In the genomic region with DNA sequence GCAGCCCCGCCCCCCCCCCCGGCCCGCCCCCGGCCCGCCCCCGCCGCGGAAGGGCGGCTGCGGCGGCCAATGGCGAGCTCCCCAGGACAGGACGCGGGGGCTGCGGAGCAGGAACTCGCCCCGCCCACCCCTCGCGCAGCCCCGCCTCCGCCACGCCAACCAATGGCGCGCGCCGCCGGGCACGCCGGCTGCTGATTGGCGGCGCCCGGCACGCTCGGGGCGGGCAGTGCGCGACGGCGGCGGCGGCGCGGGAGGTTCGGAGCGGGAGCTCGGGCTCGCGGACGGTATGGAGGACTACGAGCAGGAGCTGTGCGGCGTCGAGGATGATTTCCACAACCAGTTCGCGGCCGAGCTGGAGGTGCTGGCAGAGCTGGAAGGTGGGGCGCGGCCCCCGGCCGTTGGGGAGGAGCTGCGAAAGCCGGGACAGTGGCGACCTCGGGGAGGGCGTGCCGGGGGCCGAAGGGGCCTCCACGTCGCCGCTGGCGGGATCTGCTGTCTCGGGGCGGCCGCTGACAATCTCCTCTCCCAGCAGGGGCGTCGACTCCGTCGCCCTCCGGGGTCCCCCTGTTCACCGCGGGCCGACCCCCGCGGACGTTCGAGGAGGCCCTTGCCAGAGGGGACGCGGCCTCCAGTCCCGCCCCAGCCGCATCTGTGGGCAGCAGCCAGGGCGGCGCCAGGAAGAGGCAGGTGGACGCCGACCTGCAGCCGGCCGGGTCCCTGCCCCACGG, we compare ENCODE assay signal across 8 cellular contexts. TPM values are rescaled to one million over a fixed set of nuclear protein-coding genes. Genes with fewer than 3 reads are reported as not detected.
A peak's percentile ranks its signal among the peaks of the same experiment; 100 is the strongest.
DNase-seq lines count a peak whose midpoint lies in the region; ATAC-seq and TF ChIP-seq lines count a peak whose summit lies in the region.

Gene CHTF18, plus strand, starts transcription at position 222 of the 728 bp plus-strand sequence. Its CDS starts 65 bp downstream, at position 287.

- peaks cover 7% of the 10 kb centered on the region for H3K36me3 Mint-ChIP-seq in progenitor cell of endocrine pancreas (ENCODE audit: insufficient read depth)

- DNase-seq in GM13977 (ENCODE audit: low spot score), result peak; percentile 100
- peak; percentile 38 for DNase-seq in NCI-H1694 (lab: John Stamatoyannopoulos, UW)
- peak; percentile 88 to 96 (median 94) for DNase-seq in T-helper 2 cell
- DNase-seq in left ventricle myocardium inferior, result peak; percentile 93
- peak; percentile 92 for DNase-seq in progenitor cell of endocrine pancreas (ENCODE audit: low spot score, unreplicated experiment)
- peak; percentile 92 for DNase-seq in ureter (ENCODE audit: low spot score)

- peak within 1 kb of the TSS; percentile 62 for H3K27ac Mint-ChIP-seq in progenitor cell of endocrine pancreas

- H3K9me3 ChIP-seq in left ventricle myocardium inferior (replicated peaks), result no peaks in the 10 kb centered on the region

- H3K27me3 ChIP-seq in left ventricle myocardium inferior (ENCODE audit: low read depth), result peaks cover 2% of the 10 kb centered on the region

- peaks cover 30% of the 10 kb centered on the region for H3K4me1 ChIP-seq in left ventricle myocardium inferior

- in situ Hi-C loops in GM13977 (cut with MboI; ENCODE audit: low pct_unique_long_range_greater_than_20kb, low sequenced_read_pairs, unreplicated experiment), result loop anchor here (5.0 kb wide), 1 partner anchor 76 kb away; no protein-coding TSS in a partner anchor

- TF ChIP-seq CTCF in GM13977 (IDR thresholded peaks at IDR 0.05; ENCODE audit: extremely low read depth, insufficient read depth, missing control alignments) (no peak), left ventricle myocardium inferior (IDR thresholded peaks at IDR 0.05; ENCODE audit: borderline replicate concordance) (no peak), progenitor cell of endocrine pancreas (IDR thresholded peaks at IDR 0.05; ENCODE audit: unreplicated experiment) (no peak)

- ATAC-seq in HG02884 (IDR thresholded peaks at IDR 0.05; ENCODE audit: unreplicated experiment), result peak; percentile 71

- H3K27me3 Mint-ChIP-seq in progenitor cell of endocrine pancreas, result no peaks in the 10 kb centered on the region

- peak within 1 kb of the TSS; percentile 84 for H3K4me3 Mint-ChIP-seq in progenitor cell of endocrine pancreas (ENCODE audit: low read depth)

- peaks cover 8% of the 10 kb centered on the region for H3K36me3 ChIP-seq in left ventricle myocardium inferior

- H3K27ac ChIP-seq in angular gyrus (ENCODE audit: low read depth, low read length) (peak within 1 kb of the TSS; percentile 55), left ventricle myocardium inferior (replicated peaks) (peak within 1 kb of the TSS; percentile 85)

- H3K4me1 Mint-ChIP-seq in progenitor cell of endocrine pancreas (ENCODE audit: low read depth), result no peaks in the 10 kb centered on the region

- no peaks in the 10 kb centered on the region for H3K9me3 Mint-ChIP-seq in progenitor cell of endocrine pancreas (ENCODE audit: low read depth)

- peak within 1 kb of the TSS; percentile 99 for H3K4me3 ChIP-seq in left ventricle myocardium inferior

- intact Hi-C loops in left ventricle myocardium inferior (cut with micrococcal nuclease), result no loop called here

RNA-seq across cellular contexts. Expression of gene CHTF18, which starts in this region (rescaled TPM):
- total RNA-seq in left ventricle myocardium inferior, result 3.1 TPM
- 90.0 and 99.3 TPM in 2 replicates for total RNA-seq in progenitor cell of endocrine pancreas
- total RNA-seq in ureter, result 13.3 TPM

Comparison
In these comparisons a context has a peak if more than half of its experiments do, and no peak if none do; other contexts are left out.
1. Peak in every context shown above with its lines: DNase-seq, ATAC-seq, H3K4me3 ChIP-seq and H3K27ac ChIP-seq.
2. DNase-seq: peak in every context shown above with its lines; median percentile 100 in GM13977; 94 in T-helper 2 cell; 93 in left ventricle myocardium inferior; 92 in progenitor cell of endocrine pancreas; 92 in ureter; 38 in NCI-H1694.